8 cellular contexts compared by ENCODE assay signal in genomic region chr19:10836478-10837325, GRCh38. TPM values are rescaled to one million over a fixed set of nuclear protein-coding genes. Genes with fewer than 3 reads are reported as not detected.
A peak's percentile ranks its signal among the peaks of the same experiment; 100 is the strongest.
DNase-seq lines count a peak whose midpoint lies in the region; ATAC-seq lines count a peak whose summit lies in the region.

No MANE protein-coding gene starts in this region.

- peaks cover 14 to 16% (median 14%) of the 10 kb centered on the region in 3 donors for H3K4me1 ChIP-seq in skeletal muscle tissue (ENCODE audit: control insufficient read depth in 3 of 3, insufficient read depth in 3 of 3, low read length in 3 of 3)

- peak overlapping the region; percentile 78 to 88 (median 81) for H3K4me3 ChIP-seq in skeletal muscle tissue (ENCODE audit: low read length in 3 of 3)

- H3K9me3 ChIP-seq in skeletal muscle tissue (ENCODE audit: control insufficient read depth in 3 of 3, low read length in 3 of 3) = peaks cover 0 to 7% (median 6%) of the 10 kb centered on the region in 3 donors

- no peak for ATAC-seq in HG02763 (IDR thresholded peaks at IDR 0.05; ENCODE audit: unreplicated experiment)

- peak overlapping the region; percentile 88 to 99 (median 98) for H3K9ac ChIP-seq in skeletal muscle tissue (ENCODE audit: low read depth in 1 of 3, low read length in 3 of 3)

- in situ Hi-C loops in KBM-7 (cut with MboI; ENCODE audit: low pct_unique_long_range_greater_than_20kb, low sequenced_read_pairs) = no loop called here

- H3K27me3 ChIP-seq in skeletal muscle tissue (ENCODE audit: control insufficient read depth in 3 of 3, insufficient read depth in 3 of 3, low read length in 3 of 3) = no peaks in the 10 kb centered on the region

- peak overlapping the region; percentile 99 for H3K27ac ChIP-seq in skeletal muscle tissue (ENCODE audit: low read depth, low read length)

- DNase-seq in SIG-M5 treated with dmso at 0.1 percent for 504 hours (lab: John Stamatoyannopoulos, UW; ENCODE audit: unreplicated experiment) = peak; percentile 89
- no peak for DNase-seq in SIG-M5 (lab: John Stamatoyannopoulos, UW)
- DNase-seq in KBM-7 = peak; percentile 96
- DNase-seq in SKM-1 treated with dmso at 0.1 percent for 144 hours (lab: John Stamatoyannopoulos, UW; ENCODE audit: unreplicated experiment) = peak; percentile 85
- DNase-seq in amniotic epithelial cell (ENCODE audit: low read depth) = peak; percentile 83
- DNase-seq in iPS DF 19.7 (ENCODE audit: low read depth, low spot score) = peak; percentile 40

- peaks cover 15 to 25% (median 20%) of the 10 kb centered on the region in 3 donors for H3K36me3 ChIP-seq in skeletal muscle tissue (ENCODE audit: control insufficient read depth in 3 of 3, insufficient read depth in 3 of 3, low read length in 3 of 3)

RNA-seq across cellular contexts. Expression of gene TMED1, which starts 0.7 kb away (rescaled TPM):
- total RNA-seq in skeletal muscle tissue = 39.7 TPM

RNA-seq across cellular contexts. Expression of gene C19orf38, which starts 11.5 kb away (rescaled TPM):
- 4.2 TPM for total RNA-seq in skeletal muscle tissue

RNA-seq across cellular contexts. Expression of gene CARM1, which starts 34.7 kb away (rescaled TPM):
- total RNA-seq in skeletal muscle tissue = 19.8 TPM
